Comparison of ENCODE assay signal across 10 cellular contexts in the genomic region with DNA sequence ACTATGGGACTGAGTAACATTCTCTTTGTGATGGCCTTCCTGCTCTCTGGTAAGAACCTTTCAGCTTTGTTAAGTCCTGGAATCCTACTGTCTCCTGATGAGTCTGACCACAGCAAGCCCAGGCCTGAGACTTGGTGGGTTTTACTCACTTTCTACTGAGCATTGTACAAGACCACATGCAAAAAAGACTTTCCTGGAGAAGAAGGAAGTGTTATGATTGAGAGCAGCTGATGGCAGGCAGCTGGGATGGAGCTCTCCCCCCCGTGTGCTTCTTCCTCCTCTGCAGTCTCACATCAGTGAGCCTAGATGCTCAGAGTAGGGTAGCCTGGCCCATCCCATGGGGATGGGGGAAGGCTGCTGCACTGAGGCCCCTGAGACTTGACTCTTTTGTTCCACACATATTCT. TPM values are rescaled to one million over a fixed set of nuclear protein-coding genes. Genes with fewer than 3 reads are reported as not detected.
DNase-seq lines count a peak whose midpoint lies in the region; ATAC-seq and TF ChIP-seq lines count a peak whose summit lies in the region.
"Had no signal": no experiment of that assay in that cellular context is flagged by ENCODE, and none has a peak within 500 bp of the region (broad histone marks: within the 10 kb centered on the region; RNA-seq: fewer than 3 reads in every experiment).

No MANE protein-coding gene starts in this region.

- H3K4me3 Mint-ChIP-seq in dendritic cell treated with granulocyte-macrophage colony-stimulating factor and Interleukin-4, amounts not matched to agents 40 ng/mL and 50 ng/mL, for 4 days = no peak overlapping the region

- intact Hi-C loops in dendritic cell treated with granulocyte-macrophage colony-stimulating factor and Interleukin-4, amounts not matched to agents 40 ng/mL and 50 ng/mL, for 4 days (cut with micrococcal nuclease) = loop anchor here (5.0 kb wide), 2 partner anchors 34 to 94 kb away; a partner anchor contains a TSS

- peak overlapping the region; percentile 81 for H3K27ac Mint-ChIP-seq in dendritic cell treated with granulocyte-macrophage colony-stimulating factor and Interleukin-4, amounts not matched to agents 40 ng/mL and 50 ng/mL, for 4 days
- H3K27ac Mint-ChIP-seq: progenitor cell of endocrine pancreas had no signal

- no peaks in the 10 kb centered on the region for H3K9me3 Mint-ChIP-seq in dendritic cell treated with granulocyte-macrophage colony-stimulating factor and Interleukin-4, amounts not matched to agents 40 ng/mL and 50 ng/mL, for 4 days
- H3K9me3 Mint-ChIP-seq: central memory CD8-positive, alpha-beta T cell had no signal

- H3K27me3 ChIP-seq in BE2C = peaks cover 11% of the 10 kb centered on the region

- ATAC-seq in GM18498 (IDR thresholded peaks at IDR 0.05; ENCODE audit: unreplicated experiment) (peak; percentile 46), GM21367 (IDR thresholded peaks at IDR 0.05; ENCODE audit: unreplicated experiment) (peak; percentile 36), HG03378 (IDR thresholded peaks at IDR 0.05; ENCODE audit: unreplicated experiment) (peak; percentile 44)

- DNase-seq in BE2C (no peak), GM20000 (ENCODE audit: low spot score) (no peak), COLO829 (ENCODE audit: low spot score) (no peak), SKM-1 (lab: John Stamatoyannopoulos, UW; ENCODE audit: unreplicated experiment) (no peak)

- no peaks in the 10 kb centered on the region for H3K27me3 Mint-ChIP-seq in dendritic cell treated with granulocyte-macrophage colony-stimulating factor and Interleukin-4, amounts not matched to agents 40 ng/mL and 50 ng/mL, for 4 days
- H3K27me3 Mint-ChIP-seq: central memory CD8-positive, alpha-beta T cell had no signal

- no peak overlapping the region for H3K4me3 ChIP-seq in BE2C (ENCODE audit: low read depth, low read length)

- H3K4me1 Mint-ChIP-seq in dendritic cell treated with granulocyte-macrophage colony-stimulating factor and Interleukin-4, amounts not matched to agents 40 ng/mL and 50 ng/mL, for 4 days (ENCODE audit: low read depth) = peaks cover 50% of the 10 kb centered on the region

- no peaks in the 10 kb centered on the region for H3K36me3 ChIP-seq in BE2C

- H3K36me3 Mint-ChIP-seq in dendritic cell treated with granulocyte-macrophage colony-stimulating factor and Interleukin-4, amounts not matched to agents 40 ng/mL and 50 ng/mL, for 4 days (ENCODE audit: low read depth) = peaks cover 65% of the 10 kb centered on the region

- no peaks in the 10 kb centered on the region for H3K9me3 ChIP-seq in BE2C

- TF ChIP-seq CTCF in BE2C (IDR thresholded peaks at IDR 0.05; ENCODE audit: low read depth, low read length) = no peak
- TF ChIP-seq CTCF in GM20000 (IDR thresholded peaks at IDR 0.05; ENCODE audit: extremely low read depth, missing control alignments) = no peak

- H3K4me1 ChIP-seq in BE2C = no peaks in the 10 kb centered on the region

RNA-seq across cellular contexts. Expression of a gene that starts 36.4 kb away (rescaled TPM):
- polyA plus RNA-seq in BE2C (2012; ENCODE audit: insufficient read depth, insufficient read length, low read depth) = not detected
